In the genomic region with DNA sequence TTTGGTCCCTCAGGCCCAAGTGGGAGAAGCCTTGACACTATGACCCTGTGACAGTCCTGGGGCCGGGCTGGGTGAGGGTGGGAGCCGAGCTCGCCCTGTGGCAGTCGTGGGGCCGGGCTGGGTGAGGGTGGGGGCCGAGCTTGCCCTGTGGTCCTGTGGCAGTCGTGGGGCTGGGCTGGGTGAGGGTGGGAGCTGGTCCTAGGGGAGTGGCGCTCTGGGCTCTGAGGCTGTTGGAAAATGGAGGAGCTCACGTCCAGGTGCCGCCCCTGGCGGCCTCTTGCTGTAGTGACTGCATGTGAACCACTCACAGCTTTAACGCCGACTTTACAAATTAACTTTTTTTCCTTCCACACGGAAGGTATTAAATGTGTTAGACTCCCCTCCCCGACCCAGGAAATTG, we compare ENCODE assay signal across 9 cellular contexts.
A peak's percentile ranks its signal among the peaks of the same experiment; 100 is the strongest.
DNase-seq lines count a peak whose midpoint lies in the region; ATAC-seq, FAIRE-seq and TF ChIP-seq lines count a peak whose summit lies in the region.
"Had no signal": no experiment of that assay in that cellular context is flagged by ENCODE, and none has a peak within 500 bp of the region (broad histone marks: within the 10 kb centered on the region; RNA-seq: fewer than 3 reads in every experiment).

No MANE protein-coding gene starts in this region.

- H3K27ac Mint-ChIP-seq in endothelial cell (ENCODE audit: unreplicated experiment), result no peak overlapping the region
- H3K27ac Mint-ChIP-seq in neural progenitor cell, result peak overlapping the region; percentile 50

- POLR2A ChIA-PET in A549 (lab: Yijun Ruan, JAX), result no interaction called here

- CTCF ChIA-PET in A549 (lab: Yijun Ruan, JAX), result interaction anchor here (0.5 to 3.3 kb wide), 16 partner anchors 9 to 577 kb away, joined by 3 to 14 read pairs (median 3); no protein-coding TSS in a partner anchor

- in situ Hi-C loops in GM13977 (cut with MboI; ENCODE audit: low pct_unique_long_range_greater_than_20kb, low sequenced_read_pairs, unreplicated experiment), result no loop called here

- H3K27ac ChIP-seq in A549, result no peak overlapping the region
- H3K27ac ChIP-seq in neural progenitor cell, result no peak overlapping the region
- H3K27ac ChIP-seq: ovary had no signal

- H3K4me2 ChIP-seq in A549 (peak overlapping the region; percentile 45; the same call in 2 of the 3 replicates), neural progenitor cell (peak overlapping the region; percentile 27)

- no peaks in the 10 kb centered on the region for H3K79me2 ChIP-seq in neural progenitor cell (ENCODE audit: low read depth)

- TF ChIP-seq RAD21 in A549 (conservative IDR thresholded peaks at IDR 0.05 in 1 of 2, IDR thresholded peaks at IDR 0.05 in 1 of 2), result peak; percentile 34 to 56; a peak in 3 of 5 replicates

- H3K4me3 ChIP-seq in A549, result no peak overlapping the region
- H3K4me3 ChIP-seq in neural progenitor cell, result no peak overlapping the region
- H3K4me3 ChIP-seq: ovary had no signal

- H4K20me1 ChIP-seq in neural progenitor cell (ENCODE audit: low read depth), result no peaks in the 10 kb centered on the region

- TF ChIP-seq CTCF in A549 (IDR thresholded peaks at IDR 0.05), result peak; percentile 35
- peak; percentile 54 for TF ChIP-seq CTCF in GM13977 (IDR thresholded peaks at IDR 0.05; ENCODE audit: extremely low read depth, insufficient read depth, missing control alignments)
- peak; percentile 84 for TF ChIP-seq CTCF in endothelial cell (IDR thresholded peaks at IDR 0.05; ENCODE audit: unreplicated experiment)
- TF ChIP-seq CTCF in neural progenitor cell (IDR thresholded peaks at IDR 0.05), result peak; percentile 79

- no peak for TF ChIP-seq POLR2A in A549 (IDR thresholded peaks at IDR 0.05; ENCODE audit: low read length)

- H3K9me3 Mint-ChIP-seq in endothelial cell (ENCODE audit: unreplicated experiment) (no peaks in the 10 kb centered on the region), neural progenitor cell (no peaks in the 10 kb centered on the region)

- DNase-seq in A549 (ENCODE audit: low read depth in 1 of 2, low spot score in 1 of 2) (peak; percentile 62 to 64), GM13977 (ENCODE audit: low spot score) (peak; percentile 69), RCC 7860 (ENCODE audit: low spot score) (peak; percentile 25), endothelial cell (ENCODE audit: low spot score) (peak; percentile 64), neural progenitor cell (ENCODE audit: low spot score) (peak; percentile 83), NCI-H2029 treated with DMSO at 0.1 percent for 48 hours (lab: John Stamatoyannopoulos, UW) (no peak)

- FAIRE-seq in A549 (lab: Jason Lieb, UNC) (no peak), RCC 7860 (lab: Jason Lieb, UNC) (no peak)

- no peaks in the 10 kb centered on the region for H3K36me3 Mint-ChIP-seq in endothelial cell (ENCODE audit: low read depth, unreplicated experiment)
- no peaks in the 10 kb centered on the region for H3K36me3 Mint-ChIP-seq in neural progenitor cell

- H3K27me3 ChIP-seq in neural progenitor cell, result no peaks in the 10 kb centered on the region
- H3K27me3 ChIP-seq: ovary had no signal

- H3K9ac ChIP-seq in neural progenitor cell, result no peak overlapping the region

- ATAC-seq in A549 (peak; percentile 95 to 100), HG03025 (IDR thresholded peaks at IDR 0.05; ENCODE audit: low FRiP score, unreplicated experiment) (no peak), GM19455 (IDR thresholded peaks at IDR 0.05; ENCODE audit: unreplicated experiment) (no peak)

- TF ChIP-seq EP300 in A549 (IDR thresholded peaks at IDR 0.05), result no peak

- H3K36me3 ChIP-seq in neural progenitor cell, result no peaks in the 10 kb centered on the region
- H3K36me3 ChIP-seq: ovary had no signal

- WGBS in A549 (ENCODE audit: missing lambda C conversion rate), result 10% methylated on average over 11 of the region's 15 CpGs

- H3K4me3 Mint-ChIP-seq in endothelial cell (ENCODE audit: unreplicated experiment), result no peak overlapping the region
- no peak overlapping the region for H3K4me3 Mint-ChIP-seq in neural progenitor cell

- H3K27me3 Mint-ChIP-seq in endothelial cell (ENCODE audit: unreplicated experiment), result no peaks in the 10 kb centered on the region
- peaks cover 2% of the 10 kb centered on the region for H3K27me3 Mint-ChIP-seq in neural progenitor cell (ENCODE audit: insufficient read depth, low read depth)

- H3K9me3 ChIP-seq in A549 (no peaks in the 10 kb centered on the region), neural progenitor cell (ENCODE audit: low read depth) (no peaks in the 10 kb centered on the region)
- H3K9me3 ChIP-seq: ovary had no signal

- H3K4me1 ChIP-seq in A549 (no peaks in the 10 kb centered on the region), neural progenitor cell (peaks cover 9% of the 10 kb centered on the region)

- H3K4me1 Mint-ChIP-seq in endothelial cell (ENCODE audit: unreplicated experiment) (no peaks in the 10 kb centered on the region), neural progenitor cell (peaks cover 18% of the 10 kb centered on the region)

- H2AFZ ChIP-seq in neural progenitor cell (replicated peaks), result peak overlapping the region; percentile 89

- H3F3A ChIP-seq in neural progenitor cell (ENCODE audit: low read depth), result peaks cover 6% of the 10 kb centered on the region

TF ChIP-seq in A549, 52 proteins besides CTCF, POLR2A, EP300 and RAD21:
- TF ChIP-seq NFE2L2 (conservative IDR thresholded peaks at IDR 0.05; ENCODE audit: low read length) (no peak), CEBPB (IDR thresholded peaks at IDR 0.05) (no peak), FOSL2 (IDR thresholded peaks at IDR 0.05) (no peak), FOSL2 (CRISPR knock-in tag; IDR thresholded peaks at IDR 0.05) (no peak), MYC (IDR thresholded peaks at IDR 0.05; ENCODE audit: borderline replicate concordance, low read length) (no peak), CBX2 (IDR thresholded peaks at IDR 0.05; ENCODE audit: borderline replicate concordance, low read depth) (no peak), FOXS1 (CRISPR knock-in tag; IDR thresholded peaks at IDR 0.05) (no peak), FOSB (CRISPR knock-in tag; IDR thresholded peaks at IDR 0.05) (no peak), RFX5 (IDR thresholded peaks at IDR 0.05) (no peak), POLR2AphosphoS2 (conservative IDR thresholded peaks at IDR 0.05; ENCODE audit: low read length) (no peak), KDM1A (IDR thresholded peaks at IDR 0.05; ENCODE audit: low read depth) (no peak), KDM5A (IDR thresholded peaks at IDR 0.05) (no peak)
TF ChIP-seq in A549: peak in this region for 0.

Comparison
In these comparisons a context has a peak if more than half of its experiments do, and no peak if none do; other contexts are left out.
1. ATAC-seq: peak in A549 (2 of 2); none in HG03025 (single experiment) and GM19455 (single experiment).
2. Peak in every context shown above with its lines, with median percentiles within 50 percentile points of each other: CTCF ChIP-seq.